22 cellular contexts compared by ENCODE assay signal in genomic region chr7:129896568-129897382, GRCh38. TPM values are rescaled to one million over a fixed set of nuclear protein-coding genes. Genes with fewer than 3 reads are reported as not detected.
DNase-seq lines count a peak whose midpoint lies in the region; ATAC-seq and TF ChIP-seq lines count a peak whose summit lies in the region.
"Had no signal": no experiment of that assay in that cellular context is flagged by ENCODE, and none has a peak within 500 bp of the region (broad histone marks: within the 10 kb centered on the region; RNA-seq: fewer than 3 reads in every experiment).

No MANE protein-coding gene starts in this region.

- DNase-seq in mammary epithelial cell: peak; percentile 69
- DNase-seq in breast epithelium (ENCODE audit: low spot score in 2 of 2): no peak
- peak in 1 of 2 experiments; percentile 74 for DNase-seq in PC-9
- peak; percentile 18 for DNase-seq in fibroblast of the aortic adventitia (ENCODE audit: low read depth)
- no peak for DNase-seq in smooth muscle cell (lab: John Stamatoyannopoulos, UW; ENCODE audit: unreplicated experiment)
- no peak for DNase-seq in activated CD8-positive, alpha-beta T cell treated with anti-CD3 and anti-CD28 coated beads, Interleukin-2, amount 10 ng/mL, durations not matched to agents 7 days and 5 days
- DNase-seq in SHP77 treated with DMSO at 0.1 percent for 48 hours (lab: John Stamatoyannopoulos, UW): no peak
- no peak for DNase-seq in head of caudate nucleus
- DNase-seq: 8988T; activated CD8-positive, alpha-beta T cell treated with anti-CD3 and anti-CD28 coated beads for 36 hours; endodermal cell; foreskin melanocyte; MV-4-11; NCI-H2029 treated with DMSO at 0.1 percent for 48 hours; NCI-H524 treated with DMSO at 0.1 percent for 48 hours; WERI-Rb-1 had no signal

- H2AFZ ChIP-seq in mammary epithelial cell (ENCODE audit: low read depth, low read length) (no peak overlapping the region), PC-9 (no peak overlapping the region), smooth muscle cell (ENCODE audit: low read depth) (no peak overlapping the region)

- H4K20me1 ChIP-seq in mammary epithelial cell (ENCODE audit: insufficient read depth, low read length) (no peaks in the 10 kb centered on the region), PC-9 (ENCODE audit: insufficient read depth) (peaks cover 52% of the 10 kb centered on the region), smooth muscle cell (ENCODE audit: low read depth) (peaks cover 98% of the 10 kb centered on the region)

- dilution Hi-C loops in mammary epithelial cell (cut with HindIII; ENCODE audit: low sequenced_read_pairs): no loop called here

- H3K27me3 Mint-ChIP-seq in activated CD8-positive, alpha-beta T cell treated with anti-CD3 and anti-CD28 coated beads, Interleukin-2, amount 10 ng/mL, durations not matched to agents 7 days and 5 days (ENCODE audit: low read depth): no peaks in the 10 kb centered on the region
- H3K27me3 Mint-ChIP-seq: activated CD8-positive, alpha-beta T cell treated with anti-CD3 and anti-CD28 coated beads for 36 hours; stimulated activated naive CD8-positive, alpha-beta T cell treated with anti-CD3 and anti-CD28 coated beads, Interleukin-15, Interleukin-2, amounts not matched to agents 100 ng/mL and 50 ng/mL, for 24 hours had no signal

- peaks cover 79% of the 10 kb centered on the region for H3K79me2 ChIP-seq in mammary epithelial cell (ENCODE audit: insufficient read depth, low read length)
- H3K79me2 ChIP-seq in PC-9 (ENCODE audit: low read depth): peaks cover 58% of the 10 kb centered on the region
- peaks cover 88% of the 10 kb centered on the region for H3K79me2 ChIP-seq in smooth muscle cell (ENCODE audit: low read depth)

- no peak overlapping the region for H3K4me2 ChIP-seq in mammary epithelial cell (ENCODE audit: insufficient read depth, low read depth, low read length)
- H3K4me2 ChIP-seq in PC-9: no peak overlapping the region
- H3K4me2 ChIP-seq in smooth muscle cell: no peak overlapping the region

- H3K9me3 Mint-ChIP-seq in activated CD8-positive, alpha-beta T cell treated with anti-CD3 and anti-CD28 coated beads, Interleukin-2, amount 10 ng/mL, durations not matched to agents 7 days and 5 days (ENCODE audit: insufficient read depth): no peaks in the 10 kb centered on the region
- H3K9me3 Mint-ChIP-seq: activated CD8-positive, alpha-beta T cell treated with anti-CD3 and anti-CD28 coated beads for 36 hours; activated T-helper 1 cell treated with anti-CD3 and anti-CD28 coated beads, Interleukin-12 subunit alpha, Interleukin-12 subunit beta, Interleukin-2, Interleukin-4 antibody, amounts not matched to agents 30 ng/mL and 10 ng/mL and 1 ng/mL, durations not matched to agents 14 hours and 24 hours and 36 hours; endodermal cell; nephron; stimulated activated naive CD8-positive, alpha-beta T cell treated with anti-CD3 and anti-CD28 coated beads, Interleukin-15, Interleukin-2, amounts not matched to agents 100 ng/mL and 50 ng/mL, for 24 hours had no signal

- peak overlapping the region; percentile 22 for H3K27ac ChIP-seq in mammary epithelial cell (ENCODE audit: insufficient read depth, low read depth, low read length)
- no peak overlapping the region for H3K27ac ChIP-seq in breast epithelium
- H3K27ac ChIP-seq in PC-9: peak overlapping the region; percentile 25; the same call in 1 of the 2 replicates
- H3K27ac ChIP-seq in smooth muscle cell (ENCODE audit: low read depth): peak overlapping the region; percentile 62
- H3K27ac ChIP-seq: WERI-Rb-1 had no signal

- CTCF ChIA-PET in mammary epithelial cell (lab: Charles Lee; ENCODE audit: low non-redundant PET) (no interaction called here), PC-9 (lab: Charles Lee) (no interaction called here)
- CTCF ChIA-PET in activated CD8-positive, alpha-beta T cell treated with anti-CD3 and anti-CD28 coated beads, Interleukin-2, amount 10 ng/mL, durations not matched to agents 7 days and 5 days (lab: Charles Lee): no interaction called here

- H3K4me3 Mint-ChIP-seq in activated CD8-positive, alpha-beta T cell treated with anti-CD3 and anti-CD28 coated beads, Interleukin-2, amount 10 ng/mL, durations not matched to agents 7 days and 5 days: no peak overlapping the region
- H3K4me3 Mint-ChIP-seq: activated CD8-positive, alpha-beta T cell treated with anti-CD3 and anti-CD28 coated beads for 36 hours; activated T-helper 1 cell treated with anti-CD3 and anti-CD28 coated beads, Interleukin-12 subunit alpha, Interleukin-12 subunit beta, Interleukin-2, Interleukin-4 antibody, amounts not matched to agents 30 ng/mL and 10 ng/mL and 1 ng/mL, durations not matched to agents 14 hours and 24 hours and 36 hours; CD14-positive monocyte; endodermal cell; nephron; stimulated activated naive CD8-positive, alpha-beta T cell treated with anti-CD3 and anti-CD28 coated beads, Interleukin-15, Interleukin-2, amounts not matched to agents 100 ng/mL and 50 ng/mL, for 24 hours had no signal

- H3K36me3 Mint-ChIP-seq in activated CD8-positive, alpha-beta T cell treated with anti-CD3 and anti-CD28 coated beads, Interleukin-2, amount 10 ng/mL, durations not matched to agents 7 days and 5 days (ENCODE audit: low read depth): peaks cover 4% of the 10 kb centered on the region

- H3K4me1 Mint-ChIP-seq in activated CD8-positive, alpha-beta T cell treated with anti-CD3 and anti-CD28 coated beads, Interleukin-2, amount 10 ng/mL, durations not matched to agents 7 days and 5 days (ENCODE audit: low read depth): no peaks in the 10 kb centered on the region

- H3K36me3 ChIP-seq in mammary epithelial cell (ENCODE audit: insufficient read depth, low read length): peaks cover 2% of the 10 kb centered on the region
- H3K36me3 ChIP-seq in breast epithelium: no peaks in the 10 kb centered on the region
- peaks cover 15% of the 10 kb centered on the region; the same call in 1 of the 2 replicates for H3K36me3 ChIP-seq in PC-9 (ENCODE audit: low read depth)
- no peaks in the 10 kb centered on the region for H3K36me3 ChIP-seq in smooth muscle cell (ENCODE audit: low read depth)
- H3K36me3 ChIP-seq: HAP-1, WERI-Rb-1 had no signal

- H3K9me3 ChIP-seq in mammary epithelial cell (replicated peaks; ENCODE audit: insufficient read depth, low read length) (no peaks in the 10 kb centered on the region), breast epithelium (no peaks in the 10 kb centered on the region), PC-9 (ENCODE audit: insufficient read depth, low read depth) (no peaks in the 10 kb centered on the region), smooth muscle cell (replicated peaks; ENCODE audit: low read depth) (no peaks in the 10 kb centered on the region)
- H3K9me3 ChIP-seq: HAP-1 had no signal

- TF ChIP-seq CTCF in mammary epithelial cell (conservative IDR thresholded peaks at IDR 0.05 in 1 of 2, IDR thresholded peaks at IDR 0.05 in 1 of 2; ENCODE audit: extremely low read depth in 1 of 2, insufficient read depth in 1 of 2, low read depth in 1 of 2, low read length in 2 of 2) (no peak), breast epithelium (IDR thresholded peaks at IDR 0.05) (no peak), PC-9 (conservative IDR thresholded peaks at IDR 0.05) (no peak), fibroblast of the aortic adventitia (IDR thresholded peaks at IDR 0.05; ENCODE audit: insufficient read depth, low read length) (no peak), smooth muscle cell (IDR thresholded peaks at IDR 0.05; ENCODE audit: borderline replicate concordance, insufficient read depth, poor library complexity, severe bottlenecking) (no peak)

- WGBS in mammary epithelial cell (ENCODE audit: low coverage, missing lambda C conversion rate): 53% methylated on average over 6 of the region's 6 CpGs
- WGBS in smooth muscle cell (ENCODE audit: low lambda C conversion rate): 74% methylated on average over 6 of the region's 6 CpGs

- TF ChIP-seq POLR2A in breast epithelium (IDR thresholded peaks at IDR 0.05): no peak

- H3K4me3 ChIP-seq in mammary epithelial cell (replicated peaks in 1 of 3; ENCODE audit: insufficient read depth in 1 of 3, low read depth in 2 of 3, low read length in 3 of 3) (no peak overlapping the region), breast epithelium (no peak overlapping the region), PC-9 (no peak overlapping the region), fibroblast of the aortic adventitia (ENCODE audit: low read depth, low read length) (no peak overlapping the region), smooth muscle cell (no peak overlapping the region)
- H3K4me3 ChIP-seq: HAP-1 had no signal

- peaks cover 29% of the 10 kb centered on the region for H3F3A ChIP-seq in PC-9 (ENCODE audit: insufficient read depth, low read depth)
- H3F3A ChIP-seq in smooth muscle cell (ENCODE audit: low read depth): peaks cover 7% of the 10 kb centered on the region

- in situ Hi-C loops in mammary epithelial cell (cut with MboI; ENCODE audit: low sequenced_read_pairs in 2 of 2): no loop called here

- H3K9ac ChIP-seq in mammary epithelial cell (ENCODE audit: insufficient read depth, low read length) (no peak overlapping the region), smooth muscle cell (ENCODE audit: low read depth) (no peak overlapping the region)

- POLR2A ChIA-PET in PC-9 (lab: Charles Lee; ENCODE audit: unreplicated experiment): interaction anchor here (0.7 kb wide), 1 partner anchor 10 kb away, joined by 3 read pairs; no protein-coding TSS in a partner anchor
- POLR2A ChIA-PET in activated CD8-positive, alpha-beta T cell treated with anti-CD3 and anti-CD28 coated beads, Interleukin-2, amount 10 ng/mL, durations not matched to agents 7 days and 5 days (lab: Charles Lee): no interaction called here

- peaks cover 17% of the 10 kb centered on the region for H3K4me1 ChIP-seq in mammary epithelial cell (ENCODE audit: insufficient read depth, low read length)
- H3K4me1 ChIP-seq in breast epithelium: no peaks in the 10 kb centered on the region
- H3K4me1 ChIP-seq in PC-9 (replicated peaks; ENCODE audit: insufficient read depth): 0 out of 2 replicates have a peak, but pooled peaks cover 6% of the 10 kb centered on the region
- H3K4me1 ChIP-seq in smooth muscle cell (ENCODE audit: low read depth): no peaks in the 10 kb centered on the region

- H3K27ac Mint-ChIP-seq in activated CD8-positive, alpha-beta T cell treated with anti-CD3 and anti-CD28 coated beads, Interleukin-2, amount 10 ng/mL, durations not matched to agents 7 days and 5 days: no peak overlapping the region
- H3K27ac Mint-ChIP-seq: activated CD8-positive, alpha-beta T cell treated with anti-CD3 and anti-CD28 coated beads for 36 hours; activated T-helper 1 cell treated with anti-CD3 and anti-CD28 coated beads, Interleukin-12 subunit alpha, Interleukin-12 subunit beta, Interleukin-2, Interleukin-4 antibody, amounts not matched to agents 30 ng/mL and 10 ng/mL and 1 ng/mL, durations not matched to agents 14 hours and 24 hours and 36 hours; CD14-positive monocyte; endodermal cell; nephron; stimulated activated naive CD8-positive, alpha-beta T cell treated with anti-CD3 and anti-CD28 coated beads, Interleukin-15, Interleukin-2, amounts not matched to agents 100 ng/mL and 50 ng/mL, for 24 hours had no signal

- intact Hi-C loops in mammary epithelial cell (cut with micrococcal nuclease) (no loop called here), breast epithelium (cut with DNase I; ENCODE audit: low total_unique reads) (no loop called here), PC-9 (cut with micrococcal nuclease; ENCODE audit: unreplicated experiment) (no loop called here), head of caudate nucleus (cut with DNase I) (no loop called here)

- H3K9me2 ChIP-seq in PC-9 (ENCODE audit: insufficient read depth): no peaks in the 10 kb centered on the region

- ATAC-seq in activated CD8-positive, alpha-beta T cell treated with anti-CD3 and anti-CD28 coated beads, Interleukin-2, amount 10 ng/mL, durations not matched to agents 7 days and 5 days: no peak
- ATAC-seq: activated CD8-positive, alpha-beta T cell treated with anti-CD3 and anti-CD28 coated beads for 36 hours; HepG2 had no signal

- no TSS peak for BruUV-seq in mammary epithelial cell (replicated peaks; lab: Mats Ljungman, UMichigan)
- no TSS peak for BruUV-seq in PC-9 (replicated peaks; lab: Mats Ljungman, UMichigan)

- no peaks in the 10 kb centered on the region for H3K27me3 ChIP-seq in mammary epithelial cell (ENCODE audit: insufficient read depth, low read length)
- H3K27me3 ChIP-seq in breast epithelium: no peaks in the 10 kb centered on the region
- H3K27me3 ChIP-seq in PC-9 (ENCODE audit: insufficient read depth, low read depth): no peaks in the 10 kb centered on the region
- no peaks in the 10 kb centered on the region for H3K27me3 ChIP-seq in smooth muscle cell (ENCODE audit: low read depth)

RNA-seq across cellular contexts. Expression of gene UBE2H, which starts 56.0 kb away (rescaled TPM):
- total RNA-seq in mammary epithelial cell (100 to 1,000 TPM; 122 to 126 TPM), breast epithelium (100 to 1,000 TPM in 2 of 3 donors, 10 to 100 TPM in 1; 81.8 to 124 (median 114) TPM), PC-9 (2021) (211 TPM in 2 replicates), fibroblast of the aortic adventitia (ENCODE audit: low replicate concordance) (59.5 and 71.6 TPM in 2 replicates), smooth muscle cell (74.5 and 94.5 TPM in 2 replicates)
- polyA plus RNA-seq in mammary epithelial cell (41.4 TPM), smooth muscle cell (66.1 and 87.8 TPM in 2 replicates)
- polyA minus RNA-seq in mammary epithelial cell: 63.4 TPM
- total RNA-seq in activated CD8-positive, alpha-beta T cell treated with anti-CD3 and anti-CD28 coated beads, Interleukin-2, amount 10 ng/mL, durations not matched to agents 7 days and 5 days: 10 to 100 TPM; 30.0 to 33.3 TPM

Comparison
In these comparisons a context has a peak if more than half of its experiments do, and no peak if none do; other contexts are left out.
1. DNase-seq: peak in mammary epithelial cell (single experiment) and fibroblast of the aortic adventitia (single experiment); none in breast epithelium (0 of 2), smooth muscle cell (single experiment), activated CD8-positive, alpha-beta T cell treated with anti-CD3 and anti-CD28 coated beads, Interleukin-2, amount 10 ng/mL, durations not matched to agents 7 days and 5 days (single experiment), SHP77 treated with DMSO at 0.1 percent for 48 hours (single experiment) and head of caudate nucleus (0 of 42).
2. H3K27ac ChIP-seq: peak in mammary epithelial cell (single experiment), PC-9 (single experiment) and smooth muscle cell (single experiment); none in breast epithelium (0 of 2).